In the genomic region with DNA sequence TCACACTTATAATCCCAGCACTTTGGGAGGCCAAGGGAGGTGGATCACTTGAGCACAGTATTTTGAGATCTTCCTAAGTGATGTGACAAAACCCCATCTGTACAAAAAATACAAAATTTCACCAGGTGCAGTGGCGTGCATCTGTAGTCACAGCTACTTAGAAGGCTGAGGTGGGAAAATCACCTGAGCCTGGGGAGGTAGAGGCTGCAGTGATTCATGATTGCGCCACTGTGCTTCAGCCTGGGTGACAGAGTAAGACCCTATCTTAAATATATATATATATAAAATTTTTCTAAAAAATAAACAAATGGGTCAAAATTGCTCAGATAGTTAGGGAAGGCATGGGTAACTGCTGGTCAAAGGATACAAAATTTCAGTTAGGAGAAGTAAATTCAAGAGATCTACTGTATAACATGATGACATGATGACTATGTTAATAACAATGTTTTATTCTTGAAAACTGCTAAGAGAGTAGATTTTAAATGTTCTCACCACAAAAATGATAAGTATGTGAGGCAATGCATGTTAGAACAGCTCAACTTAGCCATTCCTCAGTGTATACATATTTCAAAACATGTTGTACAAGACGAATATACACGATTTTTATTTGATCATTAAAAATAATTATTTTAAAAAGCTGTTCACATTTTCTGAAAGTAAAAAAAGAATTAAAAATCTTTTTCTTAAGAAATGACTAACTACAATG, we compare ENCODE assay signal across 18 cellular contexts. TPM values are rescaled to one million over a fixed set of nuclear protein-coding genes. Genes with fewer than 3 reads are reported as not detected.
DNase-seq lines count a peak whose midpoint lies in the region; ATAC-seq and TF ChIP-seq lines count a peak whose summit lies in the region.
"Had no signal": no experiment of that assay in that cellular context is flagged by ENCODE, and none has a peak within 500 bp of the region (broad histone marks: within the 10 kb centered on the region; RNA-seq: fewer than 3 reads in every experiment).

No MANE protein-coding gene starts in this region.

- H3K27me3 ChIP-seq in RWPE2 (ENCODE audit: insufficient read depth, poor library complexity, severe bottlenecking), result no peaks in the 10 kb centered on the region
- H3K27me3 ChIP-seq: dorsolateral prefrontal cortex, gastroesophageal sphincter had no signal

- peaks cover 19% of the 10 kb centered on the region for H3K4me1 ChIP-seq in RWPE2 (ENCODE audit: insufficient read depth, poor library complexity, severe bottlenecking)
- H3K4me1 ChIP-seq: gastroesophageal sphincter had no signal

- H3K4me3 ChIP-seq in RWPE2 (ENCODE audit: severe bottlenecking), result no peak overlapping the region
- H3K4me3 ChIP-seq: dorsolateral prefrontal cortex, gastroesophageal sphincter, GM23338, lung had no signal

- peak; percentile 92 for ATAC-seq in RWPE2 (ENCODE audit: low read depth)
- no peak for ATAC-seq in HG02840 (IDR thresholded peaks at IDR 0.05; ENCODE audit: low FRiP score, unreplicated experiment)
- ATAC-seq: gastroesophageal sphincter, GM23338, right cardiac atrium had no signal

- DNase-seq in AG20443 (ENCODE audit: low spot score) (peak; percentile 7), RWPE2 (ENCODE audit: low spot score) (no peak), epithelial cell of prostate (ENCODE audit: low read depth, low spot score) (peak; percentile 36), myocyte (ENCODE audit: low read depth) (peak; percentile 5), HT-29 (ENCODE audit: low spot score) (no peak), cortex of kidney (lab: John Stamatoyannopoulos, UW) (no peak)
- DNase-seq in activated CD4-positive, CD25-positive, alpha-beta regulatory T cell (lab: John Stamatoyannopoulos, UW), result no peak
- DNase-seq: aorta; C1 segment of cervical spinal cord; dorsolateral prefrontal cortex; NCI-H1694; nephron progenitor cell; right cardiac atrium; stimulated activated CD4-positive, alpha-beta T cell treated with anti-CD3 and anti-CD28 coated beads, Interleukin-2, amount 100 ng/mL, for 24 hours had no signal

- peaks cover 6% of the 10 kb centered on the region for H3K36me3 ChIP-seq in RWPE2 (ENCODE audit: low read depth)

- H3K27ac ChIP-seq in RWPE2 (ENCODE audit: poor library complexity, severe bottlenecking) (peak overlapping the region; percentile 84), epithelial cell of prostate (peak overlapping the region; percentile 76)
- H3K27ac ChIP-seq: dorsolateral prefrontal cortex, gastroesophageal sphincter had no signal

- no peak for TF ChIP-seq CTCF in RWPE2 (IDR thresholded peaks at IDR 0.05; ENCODE audit: poor library complexity, severe bottlenecking)

- no peaks in the 10 kb centered on the region for H3K9me3 ChIP-seq in RWPE2 (ENCODE audit: severe bottlenecking)
- H3K9me3 ChIP-seq: gastroesophageal sphincter had no signal

RNA-seq across cellular contexts. Expression of gene TBC1D32, which starts 24.4 kb away (rescaled TPM):
- total RNA-seq in myocyte, result 8.4 and 9.5 TPM in 2 replicates
- 2.4 TPM for polyA plus RNA-seq in myocyte (2012)
- total RNA-seq in HT-29 (2014; rRNA removed; shearing (Covaris generic)), result 1.3 and 4.2 TPM in 2 replicates

Comparison
In these comparisons a context has a peak if more than half of its experiments do, and no peak if none do; other contexts are left out.
1. DNase-seq: peak in AG20443 (single experiment), epithelial cell of prostate (single experiment) and myocyte (single experiment); none in RWPE2 (single experiment), HT-29 (single experiment), cortex of kidney (single experiment) and activated CD4-positive, CD25-positive, alpha-beta regulatory T cell (0 of 4).